ENCODE assay signal across 2 cellular contexts in the genomic region with DNA sequence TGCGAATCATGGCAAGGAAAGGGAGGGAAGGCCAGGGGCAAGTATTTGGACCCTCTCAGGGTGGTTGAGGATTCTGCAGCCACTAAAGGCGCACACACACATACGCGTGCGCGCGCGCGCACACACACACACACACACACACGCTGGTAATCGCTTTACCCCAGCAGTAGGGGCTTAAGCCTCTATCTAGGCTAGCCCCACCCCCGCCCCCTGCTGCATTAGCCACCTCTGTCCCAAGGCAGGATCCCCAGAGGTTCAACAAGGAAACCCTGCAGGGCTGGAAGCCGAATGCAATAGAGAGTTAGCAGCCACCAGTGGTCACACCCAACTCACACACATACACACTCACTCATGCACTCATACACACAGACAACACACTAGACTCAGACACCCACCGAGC.
TF ChIP-seq lines count a peak whose summit lies in the region.

No MANE protein-coding gene starts in this region.

TF ChIP-seq in HCT116, 20 proteins besides CTCF, POLR2A, EP300 and RAD21:
- TF ChIP-seq EGR1 (IDR thresholded peaks at IDR 0.05; ENCODE audit: low read depth) (no peak), ZNF274 (IDR thresholded peaks at IDR 0.05; ENCODE audit: low read depth, low read length) (no peak), ZFX (IDR thresholded peaks at IDR 0.05) (no peak), FOSL1 (IDR thresholded peaks at IDR 0.05; ENCODE audit: low read depth) (no peak), EZH2phosphoT487 (IDR thresholded peaks at IDR 0.05; ENCODE audit: borderline replicate concordance) (no peak), ELF1 (IDR thresholded peaks at IDR 0.05; ENCODE audit: borderline replicate concordance, low read depth) (no peak), CBX3 (IDR thresholded peaks at IDR 0.05; ENCODE audit: low read depth) (no peak), POLR2AphosphoS5 (IDR thresholded peaks at IDR 0.05; ENCODE audit: low read depth, low read length) (no peak), SP1 (IDR thresholded peaks at IDR 0.05; ENCODE audit: low read depth) (no peak), REST (IDR thresholded peaks at IDR 0.05; ENCODE audit: low read depth) (no peak), TCF7L2 (IDR thresholded peaks at IDR 0.05; ENCODE audit: borderline replicate concordance, extremely low read depth, insufficient read depth, insufficient read length) (no peak), YY1 (IDR thresholded peaks at IDR 0.05; ENCODE audit: extremely low read depth, insufficient replicate concordance, low read depth, low read length) (no peak), CEBPB (IDR thresholded peaks at IDR 0.05; ENCODE audit: low read depth) (no peak), JUND (IDR thresholded peaks at IDR 0.05) (no peak), SRF (IDR thresholded peaks at IDR 0.05; ENCODE audit: low read depth) (no peak), SIN3A (IDR thresholded peaks at IDR 0.05; ENCODE audit: low read depth) (no peak), EZH2 (IDR thresholded peaks at IDR 0.05) (no peak)
- TF ChIP-seq, protein P1, sequence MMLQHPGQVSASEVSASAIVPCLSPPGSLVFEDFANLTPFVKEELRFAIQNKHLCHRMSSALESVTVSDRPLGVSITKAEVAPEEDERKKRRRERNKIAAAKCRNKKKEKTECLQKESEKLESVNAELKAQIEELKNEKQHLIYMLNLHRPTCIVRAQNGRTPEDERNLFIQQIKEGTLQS (IDR thresholded peaks at IDR 0.05), result no peak
- TF ChIP-seq, protein P2, sequence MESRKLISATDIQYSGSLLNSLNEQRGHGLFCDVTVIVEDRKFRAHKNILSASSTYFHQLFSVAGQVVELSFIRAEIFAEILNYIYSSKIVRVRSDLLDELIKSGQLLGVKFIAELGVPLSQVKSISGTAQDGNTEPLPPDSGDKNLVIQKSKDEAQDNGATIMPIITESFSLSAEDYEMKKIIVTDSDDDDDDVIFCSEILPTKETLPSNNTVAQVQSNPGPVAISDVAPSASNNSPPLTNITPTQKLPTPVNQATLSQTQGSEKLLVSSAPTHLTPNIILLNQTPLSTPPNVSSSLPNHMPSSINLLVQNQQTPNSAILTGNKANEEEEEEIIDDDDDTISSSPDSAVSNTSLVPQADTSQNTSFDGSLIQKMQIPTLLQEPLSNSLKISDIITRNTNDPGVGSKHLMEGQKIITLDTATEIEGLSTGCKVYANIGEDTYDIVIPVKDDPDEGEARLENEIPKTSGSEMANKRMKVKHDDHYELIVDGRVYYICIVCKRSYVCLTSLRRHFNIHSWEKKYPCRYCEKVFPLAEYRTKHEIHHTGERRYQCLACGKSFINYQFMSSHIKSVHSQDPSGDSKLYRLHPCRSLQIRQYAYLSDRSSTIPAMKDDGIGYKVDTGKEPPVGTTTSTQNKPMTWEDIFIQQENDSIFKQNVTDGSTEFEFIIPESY (IDR thresholded peaks at IDR 0.05; ENCODE audit: extremely low read depth, insufficient replicate concordance, low read length), result no peak
- TF ChIP-seq, protein P3, sequence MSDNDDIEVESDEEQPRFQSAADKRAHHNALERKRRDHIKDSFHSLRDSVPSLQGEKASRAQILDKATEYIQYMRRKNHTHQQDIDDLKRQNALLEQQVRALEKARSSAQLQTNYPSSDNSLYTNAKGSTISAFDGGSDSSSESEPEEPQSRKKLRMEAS (IDR thresholded peaks at IDR 0.05), result no peak

TF ChIP-seq in endothelial cell of umbilical vein, 7 proteins besides CTCF, POLR2A, EP300 and RAD21:
- TF ChIP-seq GATA2 (IDR thresholded peaks at IDR 0.05; ENCODE audit: insufficient read depth, insufficient read length, low read depth, low read length) (no peak), MYC (IDR thresholded peaks at IDR 0.05; ENCODE audit: low read depth, low read length) (no peak), JUN (IDR thresholded peaks at IDR 0.05; ENCODE audit: borderline replicate concordance, insufficient read depth, insufficient read length, low read depth) (no peak), POLR2AphosphoS5 (IDR thresholded peaks at IDR 0.05; ENCODE audit: insufficient read depth, low read depth, low read length) (no peak), EZH2 (IDR thresholded peaks at IDR 0.05; ENCODE audit: borderline replicate concordance, low read depth, low read length, severe bottlenecking) (no peak), FOS (IDR thresholded peaks at IDR 0.05; ENCODE audit: borderline replicate concordance, insufficient read depth, low read length) (no peak)
- TF ChIP-seq, protein P3 (IDR thresholded peaks at IDR 0.05; ENCODE audit: insufficient read depth, insufficient read length), result no peak
